39 cellular contexts compared by ENCODE assay signal in the genomic region with DNA sequence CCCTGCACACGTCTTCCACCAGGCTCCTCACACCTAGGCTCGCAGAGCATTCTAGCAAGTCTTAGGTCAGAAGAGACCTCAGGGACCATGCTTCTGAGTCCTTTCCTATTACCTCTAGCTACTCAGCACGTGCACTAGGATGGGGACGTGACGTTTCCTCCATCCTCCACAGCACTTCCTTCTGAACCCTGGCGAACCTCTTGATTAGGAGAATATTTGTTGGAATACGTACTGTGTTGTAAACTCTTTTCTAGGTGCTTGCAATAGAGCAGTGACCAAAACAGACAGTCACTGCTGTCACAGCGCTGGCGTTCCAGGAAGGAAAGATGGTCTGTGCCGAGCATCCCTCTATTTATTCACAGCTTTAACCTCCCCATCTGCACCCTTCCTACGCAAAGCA. TPM values are rescaled to one million over a fixed set of nuclear protein-coding genes. Genes with fewer than 3 reads are reported as not detected.
"Had no signal": no experiment of that assay in that cellular context is flagged by ENCODE, and none has a peak within 500 bp of the region (broad histone marks: within the 10 kb centered on the region; RNA-seq: fewer than 3 reads in every experiment).

No MANE protein-coding gene starts in this region.

- H3K4me1 ChIP-seq: adrenal gland had no signal

- DNase-seq: activated B cell treated with CpG ODN at 0.5 μM for 24 hours; activated CD4-positive, alpha-beta memory T cell treated with anti-CD3 and anti-CD28 coated beads for 36 hours; activated CD4-positive, alpha-beta T cell treated with anti-CD3 and anti-CD28 coated beads for 4 hours; activated CD4-positive, alpha-beta T cell treated with anti-CD3 and anti-CD28 coated beads, Interleukin-2, amount 10 ng/mL, durations not matched to agents 24 days and 14 days; activated CD4-positive, alpha-beta T cell treated with anti-CD3 and anti-CD28 coated beads, Interleukin-2, amount 50 U/mL, for 1 hour; activated CD4-positive, alpha-beta T cell treated with anti-CD3 and anti-CD28 coated beads, Interleukin-2, amount 50 U/mL, for 4 hours; activated CD4-positive, CD25-positive, alpha-beta regulatory T cell treated with anti-CD3 and anti-CD28 coated beads, Interleukin-2, amount 50 U/mL, for 72 hours; activated CD8-positive, alpha-beta memory T cell treated with anti-CD3 and anti-CD28 coated beads, Interleukin-2, amount 50 U/mL, for 4 hours; activated CD8-positive, alpha-beta T cell treated with anti-CD3 and anti-CD28 coated beads for 36 hours; activated effector memory CD4-positive, alpha-beta T cell treated with anti-CD3 and anti-CD28 coated beads, Interleukin-2, amount 50 U/mL, for 16 hours; activated gamma-delta T cell treated with Interleukin-2 at 50 U/mL for 16 hours; activated naive CD4-positive, alpha-beta T cell; activated naive CD4-positive, alpha-beta T cell treated with anti-CD3 and anti-CD28 coated beads for 36 hours; activated naive CD4-positive, alpha-beta T cell treated with anti-CD3 and anti-CD28 coated beads, Interleukin-2, amount 50 U/mL, for 16 hours; activated naive CD8-positive, alpha-beta T cell treated with anti-CD3 and anti-CD28 coated beads for 36 hours; activated T-cell treated with anti-CD3 and anti-CD28 coated beads for 4 hours; activated T-cell treated with anti-CD3 and anti-CD28 coated beads, Interleukin-2, amount 50 U/mL, for 1 hour; activated T-cell treated with anti-CD3 and anti-CD28 coated beads, Interleukin-2, amount 50 U/mL, for 4 hours; activated T-cell treated with anti-CD3 and anti-CD28 coated beads, Interleukin-2, amount 50 U/mL, for 72 hours; adrenal gland; amniotic stem cell; aorta; caudate nucleus; cerebellar nuclear complex; T-helper 1 cell; T-helper 2 cell; T-helper 9 cell had no signal

- H3K4me3 ChIP-seq: adrenal gland, cardiac muscle cell had no signal

- H3K27ac ChIP-seq: adrenal gland, cardiac muscle cell, VCaP had no signal

- H3K9me3 Mint-ChIP-seq: activated B cell treated with CpG ODN at 0.5 μM for 24 hours; activated CD4-positive, alpha-beta memory T cell treated with anti-CD3 and anti-CD28 coated beads for 36 hours; activated CD4-positive, alpha-beta T cell treated with anti-CD3 and anti-CD28 coated beads, Interleukin-2, amount 10 ng/mL, durations not matched to agents 24 days and 14 days; activated CD8-positive, alpha-beta T cell treated with anti-CD3 and anti-CD28 coated beads for 36 hours; activated naive CD4-positive, alpha-beta T cell treated with anti-CD3 and anti-CD28 coated beads for 36 hours; activated naive CD8-positive, alpha-beta T cell treated with anti-CD3 and anti-CD28 coated beads for 36 hours; activated T-cell treated with anti-CD3 and anti-CD28 coated beads, Interleukin-2, amount 50 U/mL, for 4 hours; activated T-cell treated with anti-CD3 and anti-CD28 coated beads, Interleukin-2, amount 50 U/mL, for 72 hours; activated T-helper 1 cell treated with anti-CD3 and anti-CD28 coated beads, Interleukin-12 subunit alpha, Interleukin-12 subunit beta, Interleukin-2, Interleukin-4 antibody, amounts not matched to agents 30 ng/mL and 10 ng/mL and 1 ng/mL, durations not matched to agents 14 hours and 24 hours and 36 hours; activated T-helper 17 cell treated with anti-CD3 and anti-CD28 coated beads, Interleukin-2, amount 50 U/mL, for 72 hours; brain; T-helper 1 cell treated with Interleukin-12 subunit alpha and Interleukin-12 subunit beta and Interleukin-4 antibody, amounts not matched to agents 30 μg/mL and 1 μg/mL, for 36 hours; T-helper 2 cell treated with Interferon-gamma antibody and Interleukin-4, amounts not matched to agents 5 μg/mL and 100 μg/mL, for 36 hours had no signal

- H3K36me3 Mint-ChIP-seq: activated CD4-positive, alpha-beta memory T cell treated with anti-CD3 and anti-CD28 coated beads for 36 hours; activated naive CD4-positive, alpha-beta T cell treated with anti-CD3 and anti-CD28 coated beads, Interleukin-2, amount 50 U/mL, for 72 hours; activated naive CD8-positive, alpha-beta T cell treated with anti-CD3 and anti-CD28 coated beads for 36 hours had no signal

- H3K27ac Mint-ChIP-seq: activated B cell treated with CpG ODN at 0.5 μM for 24 hours; activated CD4-positive, alpha-beta memory T cell treated with anti-CD3 and anti-CD28 coated beads for 36 hours; activated CD4-positive, alpha-beta T cell treated with anti-CD3 and anti-CD28 coated beads, Interleukin-2, amount 10 ng/mL, durations not matched to agents 24 days and 14 days; activated CD8-positive, alpha-beta T cell treated with anti-CD3 and anti-CD28 coated beads for 36 hours; activated naive CD4-positive, alpha-beta T cell treated with anti-CD3 and anti-CD28 coated beads for 36 hours; activated naive CD4-positive, alpha-beta T cell treated with anti-CD3 and anti-CD28 coated beads, Interleukin-2, amount 50 U/mL, for 72 hours; activated naive CD8-positive, alpha-beta T cell treated with anti-CD3 and anti-CD28 coated beads for 36 hours; activated T-cell treated with anti-CD3 and anti-CD28 coated beads, Interleukin-2, amount 50 U/mL, for 72 hours; activated T-helper 1 cell treated with anti-CD3 and anti-CD28 coated beads, Interleukin-12 subunit alpha, Interleukin-12 subunit beta, Interleukin-2, Interleukin-4 antibody, amounts not matched to agents 30 ng/mL and 10 ng/mL and 1 ng/mL, durations not matched to agents 14 hours and 24 hours and 36 hours; activated T-helper 17 cell treated with anti-CD3 and anti-CD28 coated beads, Interleukin-2, amount 50 U/mL, for 72 hours; T-helper 1 cell treated with Interleukin-12 subunit alpha and Interleukin-12 subunit beta and Interleukin-4 antibody, amounts not matched to agents 30 μg/mL and 1 μg/mL, for 36 hours; T-helper 2 cell treated with Interferon-gamma antibody and Interleukin-4, amounts not matched to agents 5 μg/mL and 100 μg/mL, for 36 hours had no signal

- ATAC-seq: activated CD8-positive, alpha-beta T cell treated with anti-CD3 and anti-CD28 coated beads for 36 hours; activated naive CD4-positive, alpha-beta T cell treated with anti-CD3 and anti-CD28 coated beads, Interleukin-2, amount 50 U/mL, for 72 hours; activated T-cell treated with anti-CD3 and anti-CD28 coated beads, Interleukin-2, amount 50 U/mL, for 4 hours; activated T-cell treated with anti-CD3 and anti-CD28 coated beads, Interleukin-2, amount 50 U/mL, for 72 hours; activated T-helper 17 cell treated with anti-CD3 and anti-CD28 coated beads, Interleukin-2, amount 50 U/mL, for 72 hours had no signal

- H3K27me3 ChIP-seq: adrenal gland, cardiac muscle cell had no signal

- H3K4me1 Mint-ChIP-seq: activated B cell treated with CpG ODN at 0.5 μM for 24 hours; activated CD4-positive, alpha-beta T cell treated with anti-CD3 and anti-CD28 coated beads, Interleukin-2, amount 10 ng/mL, durations not matched to agents 24 days and 14 days; activated naive CD8-positive, alpha-beta T cell treated with anti-CD3 and anti-CD28 coated beads for 36 hours; activated T-helper 17 cell treated with anti-CD3 and anti-CD28 coated beads, Interleukin-2, amount 50 U/mL, for 72 hours; central memory CD8-positive, alpha-beta T cell had no signal

- H3K4me3 Mint-ChIP-seq: activated B cell treated with CpG ODN at 0.5 μM for 24 hours; activated CD4-positive, alpha-beta memory T cell treated with anti-CD3 and anti-CD28 coated beads for 36 hours; activated CD4-positive, alpha-beta T cell treated with anti-CD3 and anti-CD28 coated beads, Interleukin-2, amount 10 ng/mL, durations not matched to agents 24 days and 14 days; activated CD8-positive, alpha-beta T cell treated with anti-CD3 and anti-CD28 coated beads for 36 hours; activated naive CD4-positive, alpha-beta T cell treated with anti-CD3 and anti-CD28 coated beads for 36 hours; activated naive CD8-positive, alpha-beta T cell treated with anti-CD3 and anti-CD28 coated beads for 36 hours; activated T-cell treated with anti-CD3 and anti-CD28 coated beads, Interleukin-2, amount 50 U/mL, for 4 hours; activated T-cell treated with anti-CD3 and anti-CD28 coated beads, Interleukin-2, amount 50 U/mL, for 72 hours; activated T-helper 1 cell treated with anti-CD3 and anti-CD28 coated beads, Interleukin-12 subunit alpha, Interleukin-12 subunit beta, Interleukin-2, Interleukin-4 antibody, amounts not matched to agents 30 ng/mL and 10 ng/mL and 1 ng/mL, durations not matched to agents 14 hours and 24 hours and 36 hours; activated T-helper 17 cell treated with anti-CD3 and anti-CD28 coated beads, Interleukin-2, amount 50 U/mL, for 72 hours; brain; central memory CD8-positive, alpha-beta T cell; T-helper 1 cell treated with Interleukin-12 subunit alpha and Interleukin-12 subunit beta and Interleukin-4 antibody, amounts not matched to agents 30 μg/mL and 1 μg/mL, for 36 hours; T-helper 2 cell treated with Interferon-gamma antibody and Interleukin-4, amounts not matched to agents 5 μg/mL and 100 μg/mL, for 36 hours had no signal

- H3K9me3 ChIP-seq: adrenal gland had no signal

- FAIRE-seq: bronchial epithelial cell, TTC549 had no signal

- H3K27me3 Mint-ChIP-seq: activated B cell treated with CpG ODN at 0.5 μM for 24 hours; activated CD4-positive, alpha-beta memory T cell treated with anti-CD3 and anti-CD28 coated beads for 36 hours; activated CD4-positive, alpha-beta T cell treated with anti-CD3 and anti-CD28 coated beads, Interleukin-2, amount 10 ng/mL, durations not matched to agents 24 days and 14 days; activated CD8-positive, alpha-beta T cell treated with anti-CD3 and anti-CD28 coated beads for 36 hours; activated naive CD8-positive, alpha-beta T cell treated with anti-CD3 and anti-CD28 coated beads for 36 hours; brain; central memory CD8-positive, alpha-beta T cell had no signal

- H3K36me3 ChIP-seq: adrenal gland, cardiac muscle cell had no signal

RNA-seq across cellular contexts. Expression of a gene that starts 12.9 kb away (rescaled TPM):
- total RNA-seq: activated B cell treated with CpG ODN at 0.5 μM for 24 hours; activated CD4-positive, alpha-beta memory T cell treated with anti-CD3 and anti-CD28 coated beads for 36 hours; activated CD4-positive, alpha-beta T cell treated with anti-CD3 and anti-CD28 coated beads, Interleukin-2, amount 10 ng/mL, durations not matched to agents 24 days and 14 days; activated CD8-positive, alpha-beta memory T cell treated with anti-CD3 and anti-CD28 coated beads for 36 hours; activated CD8-positive, alpha-beta T cell treated with anti-CD3 and anti-CD28 coated beads for 36 hours; activated naive CD4-positive, alpha-beta T cell treated with anti-CD3 and anti-CD28 coated beads for 36 hours; activated naive CD4-positive, alpha-beta T cell treated with anti-CD3 and anti-CD28 coated beads, Interleukin-2, amount 50 U/mL, for 72 hours; activated naive CD8-positive, alpha-beta T cell treated with anti-CD3 and anti-CD28 coated beads for 36 hours; activated T-helper 1 cell treated with anti-CD3 and anti-CD28 coated beads, Interleukin-12 subunit alpha, Interleukin-12 subunit beta, Interleukin-2, Interleukin-4 antibody, amounts not matched to agents 30 ng/mL and 10 ng/mL and 1 ng/mL, durations not matched to agents 14 hours and 24 hours and 36 hours; activated T-helper 17 cell treated with anti-CD3 and anti-CD28 coated beads, Interleukin-2, amount 50 U/mL, for 72 hours had no signal
